In genomic region chr7:130242198-130243014, GRCh38 we compare ENCODE assay signal across 9 cellular contexts. TPM values are rescaled to one million over a fixed set of nuclear protein-coding genes. Genes with fewer than 3 reads are reported as not detected.
DNase-seq lines count a peak whose midpoint lies in the region; ATAC-seq and TF ChIP-seq lines count a peak whose summit lies in the region.
"Had no signal": no experiment of that assay in that cellular context is flagged by ENCODE, and none has a peak within 500 bp of the region (broad histone marks: within the 10 kb centered on the region; RNA-seq: fewer than 3 reads in every experiment).

No MANE protein-coding gene starts in this region.

- TF ChIP-seq CTCF in epithelial cell of esophagus (IDR thresholded peaks at IDR 0.05; ENCODE audit: insufficient read depth, low read depth, low read length, missing control alignments) (peak; percentile 93), natural killer cell (IDR thresholded peaks at IDR 0.05) (peak; percentile 70)

- no peaks in the 10 kb centered on the region; the same call in 1 of the 2 replicates for H3K27me3 ChIP-seq in HAP-1 (ENCODE audit: low read depth)

- no peak overlapping the region for H3K27ac Mint-ChIP-seq in natural killer cell

- DNase-seq in COLO668 (lab: John Stamatoyannopoulos, UW; ENCODE audit: unreplicated experiment) (peak; percentile 57), HAP-1 (ENCODE audit: low spot score in 2 of 2) (peak; percentile 52 to 83), NCI-H69 (lab: John Stamatoyannopoulos, UW) (peak; percentile 86), epithelial cell of esophagus (ENCODE audit: low read depth) (peak; percentile 85), natural killer cell (peak; percentile 35), stromal cell of bone marrow (ENCODE audit: low read depth) (peak; percentile 23)
- DNase-seq in activated CD8-positive, alpha-beta memory T cell treated with anti-CD3 and anti-CD28 coated beads for 24 hours = peak; percentile 82

- H3K9me3 ChIP-seq in HAP-1 = no peaks in the 10 kb centered on the region; the same call in 1 of the 2 replicates

- ATAC-seq in natural killer cell (peak; percentile 53 to 71 (median 64)), HG02588 (IDR thresholded peaks at IDR 0.05; ENCODE audit: unreplicated experiment) (no peak)

- no peaks in the 10 kb centered on the region for H3K9me3 Mint-ChIP-seq in natural killer cell

- peaks cover 12 to 26% of the 10 kb centered on the region in 2 donors for H3K27me3 Mint-ChIP-seq in natural killer cell (ENCODE audit: low read depth in 2 of 2)

- H3K4me1 Mint-ChIP-seq in natural killer cell = peaks cover 0 to 5% of the 10 kb centered on the region in 2 donors

- intact Hi-C loops in natural killer cell (cut with micrococcal nuclease) = loop anchor here (1.0 to 5.0 kb wide), 3 partner anchors 320 to 590 kb away; no protein-coding TSS in a partner anchor

- H3K4me1 ChIP-seq in HAP-1 = no peaks in the 10 kb centered on the region

- H3K4me3 ChIP-seq in HAP-1 (no peak overlapping the region), epithelial cell of esophagus (ENCODE audit: low read length) (no peak overlapping the region)

- H3K36me3 Mint-ChIP-seq in natural killer cell = no peaks in the 10 kb centered on the region

- no peaks in the 10 kb centered on the region for H3K36me3 ChIP-seq in HAP-1 (replicated peaks)

- no peak overlapping the region for H3K4me3 Mint-ChIP-seq in natural killer cell

- in situ Hi-C loops in HAP-1 (cut with MboI; ENCODE audit: low sequenced_read_pairs) = loop anchor here (25.0 kb wide), 1 partner anchor 520 kb away; no protein-coding TSS in a partner anchor

RNA-seq across cellular contexts. Expression of gene CPA2, which starts 24.3 kb away (rescaled TPM):
- total RNA-seq in natural killer cell = not detected
- total RNA-seq: T-helper 1 cell treated with Interleukin-12 subunit alpha and Interleukin-12 subunit beta and Interleukin-4 antibody, amounts not matched to agents 30 ng/mL and 1 ng/mL, for 36 hours had no signal

RNA-seq across cellular contexts. Expression of gene SSMEM1, which starts 34.7 kb away (rescaled TPM):
- not detected for total RNA-seq in natural killer cell
- total RNA-seq: T-helper 1 cell treated with Interleukin-12 subunit alpha and Interleukin-12 subunit beta and Interleukin-4 antibody, amounts not matched to agents 30 ng/mL and 1 ng/mL, for 36 hours had no signal

RNA-seq across cellular contexts. Expression of gene TMEM209, which starts 37.2 kb away (rescaled TPM):
- 10 to 100 TPM; 26.3 to 31.0 (median 30.4) TPM for total RNA-seq in natural killer cell

RNA-seq across cellular contexts. Expression of gene CPA4, which starts 50.6 kb away (rescaled TPM):
- not detected for total RNA-seq in natural killer cell
- total RNA-seq: T-helper 1 cell treated with Interleukin-12 subunit alpha and Interleukin-12 subunit beta and Interleukin-4 antibody, amounts not matched to agents 30 ng/mL and 1 ng/mL, for 36 hours had no signal

Comparison
In these comparisons a context has a peak if more than half of its experiments do, and no peak if none do; other contexts are left out.
1. DNase-seq: peak in every context shown above with its lines; median percentile 86 in NCI-H69; 85 in epithelial cell of esophagus; 82 in activated CD8-positive, alpha-beta memory T cell treated with anti-CD3 and anti-CD28 coated beads for 24 hours; 68 in HAP-1; 57 in COLO668; 35 in natural killer cell; 23 in stromal cell of bone marrow.